8 cellular contexts compared by ENCODE assay signal in the genomic region with DNA sequence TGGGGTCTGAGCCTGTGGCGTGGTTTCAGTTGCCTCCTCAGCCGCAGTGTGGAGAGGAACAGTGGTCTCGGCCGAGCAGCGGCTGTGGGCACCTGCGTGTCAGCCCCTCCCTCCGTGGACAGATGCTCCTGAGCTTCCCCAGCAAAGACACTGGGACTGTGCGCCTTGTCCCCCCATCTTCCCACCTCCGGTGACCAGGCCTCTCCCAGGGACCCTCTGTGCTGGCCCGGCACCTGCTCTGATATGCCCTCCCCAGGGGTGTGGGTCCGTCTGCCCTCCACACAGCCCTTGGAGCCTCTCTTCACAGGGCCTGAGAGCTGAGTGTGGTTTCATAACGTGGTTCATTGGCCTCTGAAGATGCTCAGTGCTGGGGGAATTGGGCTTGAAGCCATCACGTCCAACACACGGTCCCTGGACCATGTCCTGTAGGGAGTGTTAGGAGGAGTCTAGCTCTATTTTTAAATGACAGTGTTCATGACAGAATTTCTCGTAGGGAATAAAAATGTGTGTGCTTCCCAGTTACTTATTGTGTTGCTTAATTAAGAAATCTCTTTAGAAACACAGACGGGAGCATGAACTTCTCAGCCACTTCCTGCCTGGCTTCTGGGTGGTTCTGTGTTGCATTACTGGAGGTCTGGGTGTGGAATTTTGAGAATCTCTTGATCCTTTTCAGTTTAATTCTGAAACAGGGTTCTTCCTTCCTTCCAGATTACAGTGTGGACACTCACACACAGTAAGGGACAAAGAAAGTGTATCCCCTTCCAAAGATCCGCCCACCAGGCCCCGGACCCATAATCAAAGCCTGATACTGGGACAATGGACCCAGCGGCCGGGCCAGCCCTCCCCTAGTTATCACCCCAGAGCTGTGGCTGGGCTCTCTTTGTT.
DNase-seq lines count a peak whose midpoint lies in the region; TF ChIP-seq lines count a peak whose summit lies in the region.

No MANE protein-coding gene starts in this region.

- H3K4me1 Mint-ChIP-seq in T-helper 2 cell treated with Interferon-gamma antibody and Interleukin-4, amounts not matched to agents 5 μg/mL and 100 μg/mL, for 36 hours (ENCODE audit: low read depth), result peaks cover 45% of the 10 kb centered on the region
- H3K4me1 Mint-ChIP-seq in activated naive CD8-positive, alpha-beta T cell treated with anti-CD3 and anti-CD28 coated beads for 36 hours, result peaks cover 68% of the 10 kb centered on the region

- no peaks in the 10 kb centered on the region for H3K9me3 Mint-ChIP-seq in T-helper 2 cell treated with Interferon-gamma antibody and Interleukin-4, amounts not matched to agents 5 μg/mL and 100 μg/mL, for 36 hours
- peaks cover 2% of the 10 kb centered on the region for H3K9me3 Mint-ChIP-seq in activated naive CD8-positive, alpha-beta T cell treated with anti-CD3 and anti-CD28 coated beads for 36 hours

- TF ChIP-seq CTCF in GM10266 (IDR thresholded peaks at IDR 0.05; ENCODE audit: control insufficient read depth, insufficient read depth, low read depth, missing control alignments), result no peak

- no peaks in the 10 kb centered on the region for H3K27me3 ChIP-seq in layer of hippocampus (ENCODE audit: control insufficient read depth, insufficient read depth, low read length)

- H3K27me3 Mint-ChIP-seq in T-helper 2 cell treated with Interferon-gamma antibody and Interleukin-4, amounts not matched to agents 5 μg/mL and 100 μg/mL, for 36 hours (ENCODE audit: low read depth), result no peaks in the 10 kb centered on the region
- no peaks in the 10 kb centered on the region for H3K27me3 Mint-ChIP-seq in activated naive CD8-positive, alpha-beta T cell treated with anti-CD3 and anti-CD28 coated beads for 36 hours

- peaks cover 18% of the 10 kb centered on the region for H3K36me3 Mint-ChIP-seq in T-helper 2 cell treated with Interferon-gamma antibody and Interleukin-4, amounts not matched to agents 5 μg/mL and 100 μg/mL, for 36 hours (ENCODE audit: low read depth)
- peaks cover 48% of the 10 kb centered on the region for H3K36me3 Mint-ChIP-seq in activated naive CD8-positive, alpha-beta T cell treated with anti-CD3 and anti-CD28 coated beads for 36 hours

- peak overlapping the region; percentile 82 for H3K27ac Mint-ChIP-seq in T-helper 2 cell treated with Interferon-gamma antibody and Interleukin-4, amounts not matched to agents 5 μg/mL and 100 μg/mL, for 36 hours
- H3K27ac Mint-ChIP-seq in activated naive CD8-positive, alpha-beta T cell treated with anti-CD3 and anti-CD28 coated beads for 36 hours, result peak overlapping the region; percentile 91

- no peak for DNase-seq in T-helper 2 cell treated with Interferon-gamma antibody and Interleukin-4, amounts not matched to agents 5 μg/mL and 100 μg/mL, for 36 hours (ENCODE audit: low spot score)
- DNase-seq in T-helper 2 cell (no peak), NCI-H128 (lab: John Stamatoyannopoulos, UW; ENCODE audit: unreplicated experiment) (no peak), hippocampal formation (lab: John Stamatoyannopoulos, UW) (no peak), GM10266 (ENCODE audit: extremely low spot score) (no peak)
- DNase-seq in activated naive CD8-positive, alpha-beta T cell treated with anti-CD3 and anti-CD28 coated beads for 36 hours, result peak; percentile 3

- peak overlapping the region; percentile 96 for H3K27ac ChIP-seq in layer of hippocampus (ENCODE audit: low read depth, low read length)
- peak overlapping the region; percentile 88 for H3K27ac ChIP-seq in temporal lobe (ENCODE audit: low read depth, low read length)

- peak overlapping the region; percentile 67 for H3K4me3 Mint-ChIP-seq in T-helper 2 cell treated with Interferon-gamma antibody and Interleukin-4, amounts not matched to agents 5 μg/mL and 100 μg/mL, for 36 hours
- peak overlapping the region; percentile 63 for H3K4me3 Mint-ChIP-seq in activated naive CD8-positive, alpha-beta T cell treated with anti-CD3 and anti-CD28 coated beads for 36 hours
